Comparison of ENCODE assay signal across 29 cellular contexts in genomic region chr3:164903820-164904451, GRCh38.
A peak's percentile ranks its signal among the peaks of the same experiment; 100 is the strongest.
DNase-seq lines count a peak whose midpoint lies in the region; ATAC-seq and TF ChIP-seq lines count a peak whose summit lies in the region.
"Had no signal": no experiment of that assay in that cellular context is flagged by ENCODE, and none has a peak within 500 bp of the region (broad histone marks: within the 10 kb centered on the region; RNA-seq: fewer than 3 reads in every experiment).

No MANE protein-coding gene starts in this region.

- DNase-seq in right cardiac atrium = no peak
- DNase-seq in left ventricle myocardium inferior = no peak
- DNase-seq in SHP77 treated with DMSO at 0.1 percent for 48 hours (lab: John Stamatoyannopoulos, UW) = peak; percentile 82
- DNase-seq in mucosa of gallbladder (ENCODE audit: low spot score) = peak; percentile 38
- no peak for DNase-seq in NCI-H226
- no peak for DNase-seq in activated effector memory CD4-positive, alpha-beta T cell treated with anti-CD3 and anti-CD28 coated beads, Interleukin-2, amount 50 U/mL, for 16 hours
- DNase-seq: activated CD4-positive, alpha-beta T cell treated with anti-CD3 and anti-CD28 coated beads, Interleukin-2, amount 50 U/mL, for 1 hour; activated CD4-positive, CD25-positive, alpha-beta regulatory T cell; activated naive CD4-positive, alpha-beta T cell; activated T-cell treated with anti-CD3 and anti-CD28 coated beads, Interleukin-2, amount 50 U/mL, for 4 hours; caudate nucleus; CD4-positive, alpha-beta memory T cell; effector memory CD8-positive, alpha-beta T cell; erythroblast; H7; head of caudate nucleus; KG1; MM.1S; mucosa of descending colon; NCI-H1105 treated with DMSO at 0.1 percent for 48 hours; NCI-H187 treated with DMSO at 0.1 percent for 48 hours; spleen; stimulated activated CD4-positive, alpha-beta T cell treated with anti-CD3 and anti-CD28 coated beads, Interleukin-2, amount 100 ng/mL, for 24 hours; stimulated activated naive CD8-positive, alpha-beta T cell treated with anti-CD3 and anti-CD28 coated beads, Interleukin-15, Interleukin-2, amounts not matched to agents 100 U/mL and 50 U/mL, for 24 hours had no signal

- H3K4me3 ChIP-seq in right cardiac atrium (ENCODE audit: low read length) = no peak overlapping the region
- H3K4me3 ChIP-seq in left ventricle myocardium inferior = no peak overlapping the region
- H3K4me3 ChIP-seq: mucosa of descending colon, SK-N-MC, spleen, thoracic aorta had no signal

- no peaks in the 10 kb centered on the region for H3K4me1 ChIP-seq in right cardiac atrium (ENCODE audit: control insufficient read depth, insufficient read depth, low read length)
- no peaks in the 10 kb centered on the region for H3K4me1 ChIP-seq in left ventricle myocardium inferior
- H3K4me1 ChIP-seq: parathyroid adenoma, spleen had no signal

- H3K9me3 ChIP-seq in right cardiac atrium (ENCODE audit: control insufficient read depth, low read length) (no peaks in the 10 kb centered on the region), left ventricle myocardium inferior (replicated peaks) (no peaks in the 10 kb centered on the region)
- H3K9me3 ChIP-seq: mucosa of descending colon, spleen, thoracic aorta had no signal

- H3K27me3 ChIP-seq in right cardiac atrium (ENCODE audit: control insufficient read depth, insufficient read depth) (no peaks in the 10 kb centered on the region), left ventricle myocardium inferior (ENCODE audit: low read depth) (no peaks in the 10 kb centered on the region)
- H3K27me3 ChIP-seq: spleen had no signal

- ATAC-seq in right cardiac atrium (no peak), HG02571 (IDR thresholded peaks at IDR 0.05; ENCODE audit: unreplicated experiment) (no peak)
- ATAC-seq: activated T-cell treated with anti-CD3 and anti-CD28 coated beads, Interleukin-2, amount 50 U/mL, for 4 hours; effector memory CD8-positive, alpha-beta T cell; mucosa of descending colon; stimulated activated naive CD8-positive, alpha-beta T cell treated with anti-CD3 and anti-CD28 coated beads, Interleukin-15, Interleukin-2, amounts not matched to agents 100 U/mL and 50 U/mL, for 24 hours had no signal

- H3K27ac ChIP-seq in right cardiac atrium (ENCODE audit: low read length) (peak overlapping the region; percentile 45), left ventricle myocardium inferior (replicated peaks) (no peak overlapping the region)
- H3K27ac ChIP-seq: HL-60, parathyroid adenoma, SK-N-MC, spleen, thoracic aorta had no signal

- intact Hi-C loops in right cardiac atrium (cut with DNase I) (no loop called here), left ventricle myocardium inferior (cut with micrococcal nuclease) (no loop called here)

- no peak for TF ChIP-seq CTCF in left ventricle myocardium inferior (IDR thresholded peaks at IDR 0.05; ENCODE audit: borderline replicate concordance)

- 50% methylated on average over 5 of the region's 5 CpGs for WGBS in right cardiac atrium

- H3K36me3 ChIP-seq in left ventricle myocardium inferior = no peaks in the 10 kb centered on the region
- H3K36me3 ChIP-seq: spleen, thoracic aorta had no signal

Comparison
In these comparisons a context has a peak if more than half of its experiments do, and no peak if none do; other contexts are left out.
1. DNase-seq: peak in SHP77 treated with DMSO at 0.1 percent for 48 hours (single experiment) and mucosa of gallbladder (single experiment); none in right cardiac atrium (0 of 3), left ventricle myocardium inferior (single experiment), NCI-H226 (single experiment) and activated effector memory CD4-positive, alpha-beta T cell treated with anti-CD3 and anti-CD28 coated beads, Interleukin-2, amount 50 U/mL, for 16 hours (single experiment).